In genomic region chr19:48797103-48797502, GRCh38 we compare ENCODE assay signal across 1 cellular context.
TF ChIP-seq lines count a peak whose summit lies in the region.

No MANE protein-coding gene starts in this region.

TF ChIP-seq in GM12878, 131 proteins besides CTCF, POLR2A, EP300 and RAD21:
- TF ChIP-seq ATF2 (IDR thresholded peaks at IDR 0.05; ENCODE audit: low read length) (no peak), ZNF384 (IDR thresholded peaks at IDR 0.05; ENCODE audit: borderline replicate concordance, low read depth, low read length) (no peak), ELK1 (IDR thresholded peaks at IDR 0.05; ENCODE audit: low read depth, low read length) (no peak), WRNIP1 (IDR thresholded peaks at IDR 0.05; ENCODE audit: borderline replicate concordance, low read depth, low read length) (no peak), ZNF24 (IDR thresholded peaks at IDR 0.05) (no peak), BCL11A (IDR thresholded peaks at IDR 0.05; ENCODE audit: low read depth, low read length) (no peak), GABPA (IDR thresholded peaks at IDR 0.05; ENCODE audit: low read depth) (no peak), CEBPB (IDR thresholded peaks at IDR 0.05; ENCODE audit: borderline replicate concordance in 1 of 2, low read depth in 2 of 2, low read length in 2 of 2) (no peak), CHD2 (IDR thresholded peaks at IDR 0.05; ENCODE audit: borderline replicate concordance, low read depth, low read length) (no peak), BHLHE40 (IDR thresholded peaks at IDR 0.05; ENCODE audit: borderline replicate concordance in 1 of 2, low read depth in 2 of 2, low read length in 1 of 2) (no peak), BCL3 (IDR thresholded peaks at IDR 0.05; ENCODE audit: borderline replicate concordance, insufficient read depth, low read depth, low read length, poor library complexity, severe bottlenecking) (no peak), MYC (IDR thresholded peaks at IDR 0.05; ENCODE audit: insufficient read depth, insufficient read length, insufficient replicate concordance, low read length, severe bottlenecking) (no peak), ZNF622 (IDR thresholded peaks at IDR 0.05) (no peak), ZNF592 (IDR thresholded peaks at IDR 0.05) (no peak)
